ENCODE assay signal across 37 cellular contexts in the genomic region with DNA sequence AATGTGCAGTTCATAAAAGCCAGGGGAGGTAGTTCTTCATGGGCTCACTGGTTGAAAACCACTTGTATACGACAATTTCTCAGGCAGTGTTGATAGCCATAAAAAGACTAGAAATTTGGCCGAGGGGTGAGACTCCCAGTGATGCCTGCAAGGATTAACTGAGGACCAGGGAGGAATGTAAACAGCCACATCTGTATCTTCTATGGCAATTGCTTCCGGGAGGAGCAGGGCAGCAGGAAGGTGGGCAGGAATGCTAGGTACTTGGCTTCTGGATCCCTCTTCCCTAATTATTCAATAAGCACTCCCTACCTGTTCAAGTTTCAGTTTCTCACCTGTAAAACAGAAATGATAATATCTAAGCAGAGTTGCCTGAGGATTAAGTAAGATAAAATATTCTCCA. TPM values are rescaled to one million over a fixed set of nuclear protein-coding genes. Genes with fewer than 3 reads are reported as not detected.
"Had no signal": no experiment of that assay in that cellular context is flagged by ENCODE, and none has a peak within 500 bp of the region (broad histone marks: within the 10 kb centered on the region; RNA-seq: fewer than 3 reads in every experiment).

No MANE protein-coding gene starts in this region.

- H3K9me3 Mint-ChIP-seq: activated naive CD4-positive, alpha-beta T cell treated with anti-CD3 and anti-CD28 coated beads, Interleukin-2, amount 10 ng/mL, durations not matched to agents 7 days and 5 days; activated naive CD4-positive, alpha-beta T cell treated with anti-CD3 and anti-CD28 coated beads, Interleukin-2, amount 50 U/mL, for 24 hours; activated naive CD8-positive, alpha-beta T cell treated with anti-CD3 and anti-CD28 coated beads, Interleukin-2, amount 50 U/mL, for 24 hours; activated T-cell treated with anti-CD3 and anti-CD28 coated beads, Interleukin-2, amount 50 U/mL, for 24 hours; activated T-helper 2 cell treated with anti-CD3 and anti-CD28 coated beads, Interferon-gamma antibody, Interleukin-2, Interleukin-4, amounts not matched to agents 10 μg/mL and 5 μg/mL and 100 μg/mL, durations not matched to agents 14 hours and 24 hours and 36 hours; brain; central memory CD8-positive, alpha-beta T cell had no signal

- H3K4me3 Mint-ChIP-seq: activated CD4-positive, alpha-beta memory T cell treated with anti-CD3 and anti-CD28 coated beads, Interleukin-2, amount 10 ng/mL, durations not matched to agents 7 days and 5 days; activated CD4-positive, alpha-beta T cell treated with anti-CD3 and anti-CD28 coated beads for 36 hours; activated CD4-positive, alpha-beta T cell treated with anti-CD3 and anti-CD28 coated beads, Interleukin-2, amount 10 ng/mL, durations not matched to agents 7 days and 5 days; activated CD8-positive, alpha-beta memory T cell treated with anti-CD3 and anti-CD28 coated beads, Interleukin-2, amount 10 ng/mL, durations not matched to agents 7 days and 5 days; activated CD8-positive, alpha-beta T cell treated with anti-CD3 and anti-CD28 coated beads, Interleukin-2, amount 10 ng/mL, durations not matched to agents 7 days and 5 days; activated naive CD4-positive, alpha-beta T cell treated with anti-CD3 and anti-CD28 coated beads, Interleukin-2, amount 10 ng/mL, durations not matched to agents 7 days and 5 days; activated naive CD4-positive, alpha-beta T cell treated with anti-CD3 and anti-CD28 coated beads, Interleukin-2, amount 50 U/mL, for 24 hours; activated naive CD8-positive, alpha-beta T cell; activated naive CD8-positive, alpha-beta T cell treated with anti-CD3 and anti-CD28 coated beads, Interleukin-2, amount 10 ng/mL, durations not matched to agents 7 days and 5 days; activated naive CD8-positive, alpha-beta T cell treated with anti-CD3 and anti-CD28 coated beads, Interleukin-2, amount 50 U/mL, for 24 hours; activated T-cell treated with anti-CD3 and anti-CD28 coated beads, Interleukin-2, amount 50 U/mL, for 24 hours; brain; central memory CD8-positive, alpha-beta T cell; T-helper 2 cell treated with Interferon-gamma antibody and Interleukin-4, amounts not matched to agents 5 μg/mL and 100 μg/mL, for 36 hours had no signal

- H3K36me3 ChIP-seq: ascending aorta, cardiac muscle cell had no signal

- H3K27me3 ChIP-seq: ascending aorta, cardiac muscle cell had no signal

- H3K4me1 ChIP-seq: ascending aorta had no signal

- FAIRE-seq: bronchial epithelial cell, TTC549 had no signal

- ATAC-seq: activated CD4-positive, alpha-beta T cell treated with anti-CD3 and anti-CD28 coated beads for 36 hours; activated CD4-positive, CD25-positive, alpha-beta regulatory T cell treated with anti-CD3 and anti-CD28 coated beads, Interleukin-2, amount 50 U/mL, for 24 hours; activated CD8-positive, alpha-beta memory T cell treated with anti-CD3 and anti-CD28 coated beads, Interleukin-2, amount 10 ng/mL, durations not matched to agents 7 days and 5 days; activated CD8-positive, alpha-beta T cell treated with anti-CD3 and anti-CD28 coated beads, Interleukin-2, amount 10 ng/mL, durations not matched to agents 7 days and 5 days; activated naive CD8-positive, alpha-beta T cell treated with anti-CD3 and anti-CD28 coated beads, Interleukin-2, amount 50 U/mL, for 24 hours had no signal

- H3K27me3 Mint-ChIP-seq: activated CD4-positive, alpha-beta memory T cell treated with anti-CD3 and anti-CD28 coated beads, Interleukin-2, amount 10 ng/mL, durations not matched to agents 7 days and 5 days; activated CD4-positive, alpha-beta T cell treated with anti-CD3 and anti-CD28 coated beads, Interleukin-2, amount 10 ng/mL, durations not matched to agents 7 days and 5 days; activated naive CD4-positive, alpha-beta T cell treated with anti-CD3 and anti-CD28 coated beads, Interleukin-2, amount 10 ng/mL, durations not matched to agents 7 days and 5 days; brain had no signal

- H3K27ac ChIP-seq: ascending aorta, cardiac muscle cell, VCaP had no signal

- H3K27ac Mint-ChIP-seq: activated CD4-positive, alpha-beta memory T cell treated with anti-CD3 and anti-CD28 coated beads, Interleukin-2, amount 10 ng/mL, durations not matched to agents 7 days and 5 days; activated CD4-positive, alpha-beta T cell treated with anti-CD3 and anti-CD28 coated beads for 36 hours; activated CD4-positive, alpha-beta T cell treated with anti-CD3 and anti-CD28 coated beads, Interleukin-2, amount 10 ng/mL, durations not matched to agents 7 days and 5 days; activated CD8-positive, alpha-beta memory T cell treated with anti-CD3 and anti-CD28 coated beads, Interleukin-2, amount 10 ng/mL, durations not matched to agents 7 days and 5 days; activated CD8-positive, alpha-beta T cell treated with anti-CD3 and anti-CD28 coated beads, Interleukin-2, amount 10 ng/mL, durations not matched to agents 7 days and 5 days; activated naive CD4-positive, alpha-beta T cell treated with anti-CD3 and anti-CD28 coated beads, Interleukin-2, amount 10 ng/mL, durations not matched to agents 7 days and 5 days; activated naive CD4-positive, alpha-beta T cell treated with anti-CD3 and anti-CD28 coated beads, Interleukin-2, amount 50 U/mL, for 24 hours; activated naive CD8-positive, alpha-beta T cell; activated naive CD8-positive, alpha-beta T cell treated with anti-CD3 and anti-CD28 coated beads, Interleukin-2, amount 10 ng/mL, durations not matched to agents 7 days and 5 days; activated naive CD8-positive, alpha-beta T cell treated with anti-CD3 and anti-CD28 coated beads, Interleukin-2, amount 50 U/mL, for 24 hours; activated T-cell treated with anti-CD3 and anti-CD28 coated beads, Interleukin-2, amount 50 U/mL, for 24 hours; activated T-helper 2 cell treated with anti-CD3 and anti-CD28 coated beads, Interferon-gamma antibody, Interleukin-2, Interleukin-4, amounts not matched to agents 10 μg/mL and 5 μg/mL and 100 μg/mL, durations not matched to agents 14 hours and 24 hours and 36 hours; brain; T-helper 2 cell treated with Interferon-gamma antibody and Interleukin-4, amounts not matched to agents 5 μg/mL and 100 μg/mL, for 36 hours had no signal

- H3K9me3 ChIP-seq: ascending aorta had no signal

- H3K4me1 Mint-ChIP-seq: activated naive CD4-positive, alpha-beta T cell treated with anti-CD3 and anti-CD28 coated beads, Interleukin-2, amount 50 U/mL, for 24 hours; activated naive CD8-positive, alpha-beta T cell treated with anti-CD3 and anti-CD28 coated beads, Interleukin-2, amount 50 U/mL, for 24 hours; central memory CD8-positive, alpha-beta T cell had no signal

- H3K36me3 Mint-ChIP-seq: activated CD8-positive, alpha-beta memory T cell treated with anti-CD3 and anti-CD28 coated beads, Interleukin-2, amount 10 ng/mL, durations not matched to agents 7 days and 5 days; activated naive CD4-positive, alpha-beta T cell treated with anti-CD3 and anti-CD28 coated beads, Interleukin-2, amount 10 ng/mL, durations not matched to agents 7 days and 5 days; activated naive CD4-positive, alpha-beta T cell treated with anti-CD3 and anti-CD28 coated beads, Interleukin-2, amount 50 U/mL, for 24 hours; activated naive CD8-positive, alpha-beta T cell; activated naive CD8-positive, alpha-beta T cell treated with anti-CD3 and anti-CD28 coated beads, Interleukin-2, amount 10 ng/mL, durations not matched to agents 7 days and 5 days; brain had no signal

- DNase-seq: activated CD4-positive, alpha-beta memory T cell treated with anti-CD3 and anti-CD28 coated beads, Interleukin-2, amount 10 ng/mL, durations not matched to agents 7 days and 5 days; activated CD4-positive, alpha-beta T cell treated with anti-CD3 and anti-CD28 coated beads for 1 hour; activated CD4-positive, alpha-beta T cell treated with anti-CD3 and anti-CD28 coated beads for 36 hours; activated CD4-positive, alpha-beta T cell treated with anti-CD3 and anti-CD28 coated beads for 48 hours; activated CD4-positive, alpha-beta T cell treated with anti-CD3 and anti-CD28 coated beads, Interleukin-2, amount 10 ng/mL, durations not matched to agents 7 days and 5 days; activated CD4-positive, alpha-beta T cell treated with anti-CD3 and anti-CD28 coated beads, Interleukin-2, amount 50 U/mL, for 48 hours; activated CD4-positive, CD25-positive, alpha-beta regulatory T cell; activated CD8-positive, alpha-beta memory T cell treated with anti-CD3 and anti-CD28 coated beads for 24 hours; activated CD8-positive, alpha-beta memory T cell treated with anti-CD3 and anti-CD28 coated beads, Interleukin-2, amount 10 ng/mL, durations not matched to agents 7 days and 5 days; activated CD8-positive, alpha-beta memory T cell treated with anti-CD3 and anti-CD28 coated beads, Interleukin-2, amount 50 U/mL, for 48 hours; activated CD8-positive, alpha-beta T cell treated with anti-CD3 and anti-CD28 coated beads, Interleukin-2, amount 10 ng/mL, durations not matched to agents 7 days and 5 days; activated effector memory CD4-positive, alpha-beta T cell treated with Interleukin-2 at 50 U/mL for 16 hours; activated gamma-delta T cell; activated naive CD4-positive, alpha-beta T cell treated with anti-CD3 and anti-CD28 coated beads, Interleukin-2, amount 10 ng/mL, durations not matched to agents 7 days and 5 days; activated naive CD4-positive, alpha-beta T cell treated with Interleukin-2 at 50 U/mL for 16 hours; activated naive CD8-positive, alpha-beta T cell treated with anti-CD3 and anti-CD28 coated beads, Interleukin-2, amount 10 ng/mL, durations not matched to agents 7 days and 5 days; activated naive CD8-positive, alpha-beta T cell treated with anti-CD3 and anti-CD28 coated beads, Interleukin-2, amount 50 U/mL, for 24 hours; activated T-cell treated with anti-CD3 and anti-CD28 coated beads, Interleukin-2, amount 50 U/mL, for 24 hours; activated T-cell treated with anti-CD3 and anti-CD28 coated beads, Interleukin-2, amount 50 U/mL, for 48 hours; amygdala; anterior cingulate cortex; caudate nucleus; cerebellar nuclear complex; T-helper 2 cell; T-helper 9 cell had no signal

- H3K4me3 ChIP-seq: ascending aorta, cardiac muscle cell had no signal

RNA-seq across cellular contexts. Expression of a gene that starts 45.4 kb away (rescaled TPM):
- total RNA-seq: ascending aorta had no signal
